1 cellular context compared by ENCODE assay signal in the genomic region with DNA sequence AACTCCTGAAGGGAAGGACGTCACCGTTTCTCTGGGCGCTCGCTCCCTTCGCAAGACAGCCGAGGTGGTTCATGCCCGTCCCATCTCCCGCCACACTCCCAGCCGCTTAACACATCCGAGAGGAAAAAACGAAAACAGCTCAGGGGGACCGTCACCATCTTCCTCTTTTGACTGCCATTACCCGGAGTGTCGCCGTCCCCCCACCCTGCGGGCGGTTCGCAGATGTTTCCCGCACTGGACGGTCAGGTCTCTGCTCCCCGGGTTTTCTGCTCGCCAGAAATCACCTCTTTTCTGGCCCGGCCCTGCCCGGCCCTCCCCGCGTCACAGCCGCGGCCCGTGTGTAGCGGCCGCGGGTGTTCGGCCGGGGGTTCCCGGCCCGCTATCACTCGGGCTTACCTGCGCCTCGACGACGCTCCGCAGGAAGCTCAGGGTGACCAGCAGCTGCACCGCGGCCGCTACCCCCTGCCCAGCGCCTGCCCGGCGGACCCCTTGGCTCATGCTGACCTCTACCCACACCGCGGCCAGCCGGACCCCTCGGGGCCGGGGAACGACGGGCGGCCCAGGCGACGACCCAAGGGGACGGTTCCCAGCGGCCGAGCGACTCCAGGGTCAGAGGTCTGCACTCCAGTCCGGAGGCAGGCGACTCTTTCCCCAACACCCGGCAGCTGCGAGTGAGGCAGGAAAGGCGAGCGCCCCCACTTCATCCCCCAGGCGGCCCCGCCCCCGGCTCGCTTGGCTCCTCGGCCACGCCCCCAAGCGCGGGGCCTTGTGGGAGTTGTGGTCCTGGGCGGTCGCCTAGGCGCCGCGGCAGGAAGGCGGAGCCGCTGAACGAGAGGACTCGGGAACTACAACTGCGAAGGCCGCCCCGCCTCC.
TF ChIP-seq lines count a peak whose summit lies in the region.

A gene with protein sequence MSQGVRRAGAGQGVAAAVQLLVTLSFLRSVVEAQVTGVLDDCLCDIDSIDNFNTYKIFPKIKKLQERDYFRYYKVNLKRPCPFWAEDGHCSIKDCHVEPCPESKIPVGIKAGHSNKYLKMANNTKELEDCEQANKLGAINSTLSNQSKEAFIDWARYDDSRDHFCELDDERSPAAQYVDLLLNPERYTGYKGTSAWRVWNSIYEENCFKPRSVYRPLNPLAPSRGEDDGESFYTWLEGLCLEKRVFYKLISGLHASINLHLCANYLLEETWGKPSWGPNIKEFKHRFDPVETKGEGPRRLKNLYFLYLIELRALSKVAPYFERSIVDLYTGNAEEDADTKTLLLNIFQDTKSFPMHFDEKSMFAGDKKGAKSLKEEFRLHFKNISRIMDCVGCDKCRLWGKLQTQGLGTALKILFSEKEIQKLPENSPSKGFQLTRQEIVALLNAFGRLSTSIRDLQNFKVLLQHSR (minus strand): TSS at position 673 of the 873 bp plus-strand sequence. CDS start 175 bp downstream, at position 498.

TF ChIP-seq in HepG2, 621 proteins besides CTCF, POLR2A, EP300 and RAD21 (continued from another document):
- TF ChIP-seq ZKSCAN5 (CRISPR knock-in tag; IDR thresholded peaks at IDR 0.05) (no peak), ZNF891 (CRISPR knock-in tag; IDR thresholded peaks at IDR 0.05) (no peak; the same call in 1 of the 2 replicates), ZNF230 (CRISPR knock-in tag; IDR thresholded peaks at IDR 0.05) (no peak), ZNF30 (CRISPR knock-in tag; IDR thresholded peaks at IDR 0.05) (no peak), SOX6 (IDR thresholded peaks at IDR 0.05) (no peak), SOX6 (CRISPR knock-in tag; IDR thresholded peaks at IDR 0.05) (peak; percentile 62), ZNF768 (CRISPR knock-in tag; IDR thresholded peaks at IDR 0.05) (no peak; the same call in 1 of the 2 replicates), CCDC6 (CRISPR knock-in tag; IDR thresholded peaks at IDR 0.05) (peak; percentile 64; the same call in 1 of the 2 replicates), PTBP1 (IDR thresholded peaks at IDR 0.05; ENCODE audit: low read depth, low read length, poor library complexity, severe bottlenecking) (no peak), PAF1 (CRISPR knock-in tag; IDR thresholded peaks at IDR 0.05) (no peak), NBN (conservative IDR thresholded peaks at IDR 0.05) (no peak), AGO2 (optimal IDR thresholded peaks at IDR 0.05; ENCODE audit: low read depth, low read length) (no peak), KDM1A (CRISPR knock-in tag; IDR thresholded peaks at IDR 0.05) (no peak), CBX5 (CRISPR knock-in tag; IDR thresholded peaks at IDR 0.05; ENCODE audit: borderline replicate concordance) (no peak), ZNF75D (CRISPR knock-in tag; IDR thresholded peaks at IDR 0.05; ENCODE audit: borderline replicate concordance) (no peak), YY1 (IDR thresholded peaks at IDR 0.05; ENCODE audit: insufficient read depth, insufficient replicate concordance, low read depth, low read length) (peak; percentile 78), ZNF788 (CRISPR knock-in tag; IDR thresholded peaks at IDR 0.05; ENCODE audit: borderline replicate concordance) (0 out of 2 replicates have a peak, but pooled peaks have one; percentile 43), ZNF33B (CRISPR knock-in tag; IDR thresholded peaks at IDR 0.05) (no peak), ZSCAN12 (CRISPR knock-in tag; IDR thresholded peaks at IDR 0.05) (0 out of 2 replicates have a peak, but pooled peaks have one; percentile 20), ZNF432 (CRISPR knock-in tag; IDR thresholded peaks at IDR 0.05; ENCODE audit: borderline replicate concordance) (no peak), MAF1 (CRISPR knock-in tag; IDR thresholded peaks at IDR 0.05; ENCODE audit: borderline replicate concordance) (0 out of 2 replicates have a peak, but pooled peaks have one; percentile 19), ZNF138 (CRISPR knock-in tag; IDR thresholded peaks at IDR 0.05; ENCODE audit: low read depth) (no peak), ZNF282 (IDR thresholded peaks at IDR 0.05; ENCODE audit: partially characterized antibody) (no peak), CC2D1A (CRISPR knock-in tag; IDR thresholded peaks at IDR 0.05) (no peak), ZNF121 (CRISPR knock-in tag; IDR thresholded peaks at IDR 0.05) (no peak), SSRP1 (CRISPR knock-in tag; IDR thresholded peaks at IDR 0.05) (no peak), GATAD2A (CRISPR knock-in tag; IDR thresholded peaks at IDR 0.05) (peak; percentile 26; the same call in 1 of the 2 replicates), NFYC (CRISPR knock-in tag; IDR thresholded peaks at IDR 0.05) (peak; percentile 73), CEBPG (CRISPR knock-in tag; IDR thresholded peaks at IDR 0.05) (no peak)
- TF ChIP-seq, protein P1, sequence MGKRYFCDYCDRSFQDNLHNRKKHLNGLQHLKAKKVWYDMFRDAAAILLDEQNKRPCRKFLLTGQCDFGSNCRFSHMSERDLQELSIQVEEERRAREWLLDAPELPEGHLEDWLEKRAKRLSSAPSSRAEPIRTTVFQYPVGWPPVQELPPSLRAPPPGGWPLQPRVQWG (CRISPR knock-in tag; IDR thresholded peaks at IDR 0.05; ENCODE audit: borderline replicate concordance, low read depth): no peak
- TF ChIP-seq, protein P2, sequence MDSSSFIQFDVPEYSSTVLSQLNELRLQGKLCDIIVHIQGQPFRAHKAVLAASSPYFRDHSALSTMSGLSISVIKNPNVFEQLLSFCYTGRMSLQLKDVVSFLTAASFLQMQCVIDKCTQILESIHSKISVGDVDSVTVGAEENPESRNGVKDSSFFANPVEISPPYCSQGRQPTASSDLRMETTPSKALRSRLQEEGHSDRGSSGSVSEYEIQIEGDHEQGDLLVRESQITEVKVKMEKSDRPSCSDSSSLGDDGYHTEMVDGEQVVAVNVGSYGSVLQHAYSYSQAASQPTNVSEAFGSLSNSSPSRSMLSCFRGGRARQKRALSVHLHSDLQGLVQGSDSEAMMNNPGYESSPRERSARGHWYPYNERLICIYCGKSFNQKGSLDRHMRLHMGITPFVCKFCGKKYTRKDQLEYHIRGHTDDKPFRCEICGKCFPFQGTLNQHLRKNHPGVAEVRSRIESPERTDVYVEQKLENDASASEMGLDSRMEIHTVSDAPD (CRISPR knock-in tag; IDR thresholded peaks at IDR 0.05): no peak
- TF ChIP-seq, protein P3, sequence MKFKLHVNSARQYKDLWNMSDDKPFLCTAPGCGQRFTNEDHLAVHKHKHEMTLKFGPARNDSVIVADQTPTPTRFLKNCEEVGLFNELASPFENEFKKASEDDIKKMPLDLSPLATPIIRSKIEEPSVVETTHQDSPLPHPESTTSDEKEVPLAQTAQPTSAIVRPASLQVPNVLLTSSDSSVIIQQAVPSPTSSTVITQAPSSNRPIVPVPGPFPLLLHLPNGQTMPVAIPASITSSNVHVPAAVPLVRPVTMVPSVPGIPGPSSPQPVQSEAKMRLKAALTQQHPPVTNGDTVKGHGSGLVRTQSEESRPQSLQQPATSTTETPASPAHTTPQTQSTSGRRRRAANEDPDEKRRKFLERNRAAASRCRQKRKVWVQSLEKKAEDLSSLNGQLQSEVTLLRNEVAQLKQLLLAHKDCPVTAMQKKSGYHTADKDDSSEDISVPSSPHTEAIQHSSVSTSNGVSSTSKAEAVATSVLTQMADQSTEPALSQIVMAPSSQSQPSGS (CRISPR knock-in tag; IDR thresholded peaks at IDR 0.05): no peak; the same call in 1 of the 2 replicates
- TF ChIP-seq, protein P4, sequence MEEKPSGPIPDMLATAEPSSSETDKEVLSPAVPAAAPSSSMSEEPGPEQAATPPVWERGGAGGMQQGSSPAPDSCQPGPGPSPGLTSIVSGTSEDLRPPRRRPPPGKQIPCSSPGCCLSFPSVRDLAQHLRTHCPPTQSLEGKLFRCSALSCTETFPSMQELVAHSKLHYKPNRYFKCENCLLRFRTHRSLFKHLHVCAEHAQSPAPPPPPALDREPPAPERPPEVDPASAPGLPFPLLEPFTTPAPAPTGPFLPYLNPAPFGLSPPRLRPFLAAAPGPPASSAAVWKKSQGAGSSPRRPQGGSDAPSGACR (CRISPR knock-in tag; IDR thresholded peaks at IDR 0.05): no peak
- TF ChIP-seq, protein P5, sequence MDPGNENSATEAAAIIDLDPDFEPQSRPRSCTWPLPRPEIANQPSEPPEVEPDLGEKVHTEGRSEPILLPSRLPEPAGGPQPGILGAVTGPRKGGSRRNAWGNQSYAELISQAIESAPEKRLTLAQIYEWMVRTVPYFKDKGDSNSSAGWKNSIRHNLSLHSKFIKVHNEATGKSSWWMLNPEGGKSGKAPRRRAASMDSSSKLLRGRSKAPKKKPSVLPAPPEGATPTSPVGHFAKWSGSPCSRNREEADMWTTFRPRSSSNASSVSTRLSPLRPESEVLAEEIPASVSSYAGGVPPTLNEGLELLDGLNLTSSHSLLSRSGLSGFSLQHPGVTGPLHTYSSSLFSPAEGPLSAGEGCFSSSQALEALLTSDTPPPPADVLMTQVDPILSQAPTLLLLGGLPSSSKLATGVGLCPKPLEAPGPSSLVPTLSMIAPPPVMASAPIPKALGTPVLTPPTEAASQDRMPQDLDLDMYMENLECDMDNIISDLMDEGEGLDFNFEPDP (CRISPR knock-in tag; conservative IDR thresholded peaks at IDR 0.05): no peak
- TF ChIP-seq, protein P6, sequence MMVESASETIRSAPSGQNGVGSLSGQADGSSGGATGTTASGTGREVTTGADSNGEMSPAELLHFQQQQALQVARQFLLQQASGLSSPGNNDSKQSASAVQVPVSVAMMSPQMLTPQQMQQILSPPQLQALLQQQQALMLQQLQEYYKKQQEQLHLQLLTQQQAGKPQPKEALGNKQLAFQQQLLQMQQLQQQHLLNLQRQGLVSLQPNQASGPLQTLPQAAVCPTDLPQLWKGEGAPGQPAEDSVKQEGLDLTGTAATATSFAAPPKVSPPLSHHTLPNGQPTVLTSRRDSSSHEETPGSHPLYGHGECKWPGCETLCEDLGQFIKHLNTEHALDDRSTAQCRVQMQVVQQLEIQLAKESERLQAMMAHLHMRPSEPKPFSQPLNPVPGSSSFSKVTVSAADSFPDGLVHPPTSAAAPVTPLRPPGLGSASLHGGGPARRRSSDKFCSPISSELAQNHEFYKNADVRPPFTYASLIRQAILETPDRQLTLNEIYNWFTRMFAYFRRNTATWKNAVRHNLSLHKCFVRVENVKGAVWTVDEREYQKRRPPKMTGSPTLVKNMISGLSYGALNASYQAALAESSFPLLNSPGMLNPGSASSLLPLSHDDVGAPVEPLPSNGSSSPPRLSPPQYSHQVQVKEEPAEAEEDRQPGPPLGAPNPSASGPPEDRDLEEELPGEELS (CRISPR knock-in tag; IDR thresholded peaks at IDR 0.05): peak; percentile 54
- TF ChIP-seq, protein P7, sequence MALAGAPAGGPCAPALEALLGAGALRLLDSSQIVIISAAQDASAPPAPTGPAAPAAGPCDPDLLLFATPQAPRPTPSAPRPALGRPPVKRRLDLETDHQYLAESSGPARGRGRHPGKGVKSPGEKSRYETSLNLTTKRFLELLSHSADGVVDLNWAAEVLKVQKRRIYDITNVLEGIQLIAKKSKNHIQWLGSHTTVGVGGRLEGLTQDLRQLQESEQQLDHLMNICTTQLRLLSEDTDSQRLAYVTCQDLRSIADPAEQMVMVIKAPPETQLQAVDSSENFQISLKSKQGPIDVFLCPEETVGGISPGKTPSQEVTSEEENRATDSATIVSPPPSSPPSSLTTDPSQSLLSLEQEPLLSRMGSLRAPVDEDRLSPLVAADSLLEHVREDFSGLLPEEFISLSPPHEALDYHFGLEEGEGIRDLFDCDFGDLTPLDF (CRISPR knock-in tag; IDR thresholded peaks at IDR 0.05): 0 out of 2 replicates have a peak, but pooled peaks have one; percentile 61
- TF ChIP-seq, protein P8, sequence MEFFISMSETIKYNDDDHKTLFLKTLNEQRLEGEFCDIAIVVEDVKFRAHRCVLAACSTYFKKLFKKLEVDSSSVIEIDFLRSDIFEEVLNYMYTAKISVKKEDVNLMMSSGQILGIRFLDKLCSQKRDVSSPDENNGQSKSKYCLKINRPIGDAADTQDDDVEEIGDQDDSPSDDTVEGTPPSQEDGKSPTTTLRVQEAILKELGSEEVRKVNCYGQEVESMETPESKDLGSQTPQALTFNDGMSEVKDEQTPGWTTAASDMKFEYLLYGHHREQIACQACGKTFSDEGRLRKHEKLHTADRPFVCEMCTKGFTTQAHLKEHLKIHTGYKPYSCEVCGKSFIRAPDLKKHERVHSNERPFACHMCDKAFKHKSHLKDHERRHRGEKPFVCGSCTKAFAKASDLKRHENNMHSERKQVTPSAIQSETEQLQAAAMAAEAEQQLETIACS (CRISPR knock-in tag; IDR thresholded peaks at IDR 0.05): no peak
- TF ChIP-seq, protein P9, sequence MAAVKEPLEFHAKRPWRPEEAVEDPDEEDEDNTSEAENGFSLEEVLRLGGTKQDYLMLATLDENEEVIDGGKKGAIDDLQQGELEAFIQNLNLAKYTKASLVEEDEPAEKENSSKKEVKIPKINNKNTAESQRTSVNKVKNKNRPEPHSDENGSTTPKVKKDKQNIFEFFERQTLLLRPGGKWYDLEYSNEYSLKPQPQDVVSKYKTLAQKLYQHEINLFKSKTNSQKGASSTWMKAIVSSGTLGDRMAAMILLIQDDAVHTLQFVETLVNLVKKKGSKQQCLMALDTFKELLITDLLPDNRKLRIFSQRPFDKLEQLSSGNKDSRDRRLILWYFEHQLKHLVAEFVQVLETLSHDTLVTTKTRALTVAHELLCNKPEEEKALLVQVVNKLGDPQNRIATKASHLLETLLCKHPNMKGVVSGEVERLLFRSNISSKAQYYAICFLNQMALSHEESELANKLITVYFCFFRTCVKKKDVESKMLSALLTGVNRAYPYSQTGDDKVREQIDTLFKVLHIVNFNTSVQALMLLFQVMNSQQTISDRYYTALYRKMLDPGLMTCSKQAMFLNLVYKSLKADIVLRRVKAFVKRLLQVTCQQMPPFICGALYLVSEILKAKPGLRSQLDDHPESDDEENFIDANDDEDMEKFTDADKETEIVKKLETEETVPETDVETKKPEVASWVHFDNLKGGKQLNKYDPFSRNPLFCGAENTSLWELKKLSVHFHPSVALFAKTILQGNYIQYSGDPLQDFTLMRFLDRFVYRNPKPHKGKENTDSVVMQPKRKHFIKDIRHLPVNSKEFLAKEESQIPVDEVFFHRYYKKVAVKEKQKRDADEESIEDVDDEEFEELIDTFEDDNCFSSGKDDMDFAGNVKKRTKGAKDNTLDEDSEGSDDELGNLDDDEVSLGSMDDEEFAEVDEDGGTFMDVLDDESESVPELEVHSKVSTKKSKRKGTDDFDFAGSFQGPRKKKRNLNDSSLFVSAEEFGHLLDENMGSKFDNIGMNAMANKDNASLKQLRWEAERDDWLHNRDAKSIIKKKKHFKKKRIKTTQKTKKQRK (IDR thresholded peaks at IDR 0.05; ENCODE audit: low read length): no peak
- TF ChIP-seq, protein P10, sequence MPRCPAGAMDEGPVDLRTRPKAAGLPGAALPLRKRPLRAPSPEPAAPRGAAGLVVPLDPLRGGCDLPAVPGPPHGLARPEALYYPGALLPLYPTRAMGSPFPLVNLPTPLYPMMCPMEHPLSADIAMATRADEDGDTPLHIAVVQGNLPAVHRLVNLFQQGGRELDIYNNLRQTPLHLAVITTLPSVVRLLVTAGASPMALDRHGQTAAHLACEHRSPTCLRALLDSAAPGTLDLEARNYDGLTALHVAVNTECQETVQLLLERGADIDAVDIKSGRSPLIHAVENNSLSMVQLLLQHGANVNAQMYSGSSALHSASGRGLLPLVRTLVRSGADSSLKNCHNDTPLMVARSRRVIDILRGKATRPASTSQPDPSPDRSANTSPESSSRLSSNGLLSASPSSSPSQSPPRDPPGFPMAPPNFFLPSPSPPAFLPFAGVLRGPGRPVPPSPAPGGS (CRISPR knock-in tag; IDR thresholded peaks at IDR 0.05): 0 out of 2 replicates have a peak, but pooled peaks have one; percentile 26
